Comparison of ENCODE assay signal across 19 cellular contexts in the genomic region with DNA sequence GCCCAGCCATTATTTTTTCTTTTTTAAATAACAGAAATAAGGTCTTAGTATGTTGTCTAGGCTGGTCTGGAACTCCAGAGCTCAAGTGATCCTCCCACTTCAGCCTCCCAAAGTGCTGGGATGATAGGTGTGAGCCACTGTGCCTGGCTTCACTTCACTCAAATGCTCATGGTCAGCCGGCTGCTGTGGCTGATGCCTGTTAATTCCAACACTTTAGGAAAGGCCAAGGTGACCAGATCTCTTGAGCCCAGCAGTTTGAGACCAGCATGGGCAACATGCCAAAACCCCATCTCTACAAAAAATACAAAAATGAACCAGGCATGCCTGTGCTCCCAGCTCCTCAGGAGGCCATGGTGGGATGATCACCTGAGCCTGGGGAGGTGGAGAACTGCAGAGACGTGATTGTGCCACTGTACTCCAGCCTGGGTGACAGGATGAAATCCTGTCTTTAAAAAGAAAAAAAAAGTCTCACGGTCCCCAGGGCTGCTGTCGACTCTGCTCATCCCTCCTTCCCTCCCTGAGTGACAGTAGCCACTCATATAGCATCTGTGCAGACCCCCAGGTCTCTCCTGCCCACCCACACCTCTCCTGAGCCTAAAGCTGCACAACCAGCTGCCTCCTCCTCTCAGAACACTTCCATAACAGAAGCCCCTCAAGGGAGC. TPM values are rescaled to one million over a fixed set of nuclear protein-coding genes. Genes with fewer than 3 reads are reported as not detected.
DNase-seq lines count a peak whose midpoint lies in the region; ATAC-seq and TF ChIP-seq lines count a peak whose summit lies in the region.
"Had no signal": no experiment of that assay in that cellular context is flagged by ENCODE, and none has a peak within 500 bp of the region (broad histone marks: within the 10 kb centered on the region; RNA-seq: fewer than 3 reads in every experiment).

No MANE protein-coding gene starts in this region.

- no peak overlapping the region for H3K27ac ChIP-seq in prostate gland
- H3K27ac ChIP-seq: cardiac muscle cell, sigmoid colon, upper lobe of right lung had no signal

- no peak for ATAC-seq in activated T-helper 17 cell treated with anti-CD3 and anti-CD28 coated beads, Interleukin-2, amount 50 U/mL, for 72 hours (replicated peaks)
- ATAC-seq: upper lobe of right lung had no signal

- H3K36me3 ChIP-seq in prostate gland, result no peaks in the 10 kb centered on the region

- H3K9me3 Mint-ChIP-seq in IgD-negative memory B cell (no peaks in the 10 kb centered on the region), nephron progenitor cell (no peaks in the 10 kb centered on the region)
- H3K9me3 Mint-ChIP-seq in activated T-helper 17 cell treated with anti-CD3 and anti-CD28 coated beads, Interleukin-2, amount 50 U/mL, for 72 hours, result no peaks in the 10 kb centered on the region
- H3K9me3 Mint-ChIP-seq: T-helper 1 cell treated with Interleukin-12 subunit alpha and Interleukin-12 subunit beta and Interleukin-4 antibody, amounts not matched to agents 30 μg/mL and 1 μg/mL, for 36 hours had no signal

- no peak for TF ChIP-seq POLR2A in prostate gland (IDR thresholded peaks at IDR 0.05)

- peak overlapping the region in 1 of 4 donors; percentile 76 for H3K4me3 Mint-ChIP-seq in IgD-negative memory B cell
- H3K4me3 Mint-ChIP-seq in activated T-helper 17 cell treated with anti-CD3 and anti-CD28 coated beads, Interleukin-2, amount 50 U/mL, for 72 hours, result peak overlapping the region; percentile 87
- H3K4me3 Mint-ChIP-seq in nephron progenitor cell, result no peak overlapping the region

- peak overlapping the region in 2 of 3 donors; percentile 31 to 89 for H3K27ac Mint-ChIP-seq in IgD-negative memory B cell
- H3K27ac Mint-ChIP-seq in activated T-helper 17 cell treated with anti-CD3 and anti-CD28 coated beads, Interleukin-2, amount 50 U/mL, for 72 hours, result peak overlapping the region; percentile 76
- peak overlapping the region; percentile 92 for H3K27ac Mint-ChIP-seq in nephron progenitor cell

- DNase-seq in NCI-H82 (lab: John Stamatoyannopoulos, UW) (peak; percentile 25), NCI-H82 treated with DMSO at 0.1 percent for 48 hours (lab: John Stamatoyannopoulos, UW; ENCODE audit: unreplicated experiment) (no peak), nephron progenitor cell (no peak), GM20000 (ENCODE audit: low spot score) (no peak), prostate gland (ENCODE audit: low spot score) (no peak)
- DNase-seq in central memory CD4-positive, alpha-beta T cell, result no peak
- DNase-seq: 8988T; activated CD4-positive, alpha-beta T cell treated with anti-CD3 and anti-CD28 coated beads, Interleukin-2, amount 50 U/mL, for 1 hour; activated gamma-delta T cell; Calu3; foreskin fibroblast; sigmoid colon; stimulated activated CD4-positive, alpha-beta T cell treated with anti-CD3 and anti-CD28 coated beads, Interleukin-2, amount 100 ng/mL, for 48 hours; upper lobe of right lung had no signal

- WGBS in prostate gland, result 70% methylated on average over 4 of the region's 4 CpGs

- no peaks in the 10 kb centered on the region for H3K9me3 ChIP-seq in prostate gland
- H3K9me3 ChIP-seq: HAP-1, sigmoid colon, upper lobe of right lung had no signal

- H3K4me1 Mint-ChIP-seq in IgD-negative memory B cell (peaks cover 16 to 29% (median 26%) of the 10 kb centered on the region in 3 donors), nephron progenitor cell (peaks cover 55% of the 10 kb centered on the region)
- peaks cover 18% of the 10 kb centered on the region for H3K4me1 Mint-ChIP-seq in activated T-helper 17 cell treated with anti-CD3 and anti-CD28 coated beads, Interleukin-2, amount 50 U/mL, for 72 hours

- TF ChIP-seq CTCF in nephron progenitor cell (IDR thresholded peaks at IDR 0.05) (no peak), GM20000 (IDR thresholded peaks at IDR 0.05; ENCODE audit: extremely low read depth, missing control alignments) (no peak), prostate gland (IDR thresholded peaks at IDR 0.05) (no peak)

- no peaks in the 10 kb centered on the region for H3K27me3 Mint-ChIP-seq in IgD-negative memory B cell
- no peaks in the 10 kb centered on the region for H3K27me3 Mint-ChIP-seq in activated T-helper 17 cell treated with anti-CD3 and anti-CD28 coated beads, Interleukin-2, amount 50 U/mL, for 72 hours
- no peaks in the 10 kb centered on the region for H3K27me3 Mint-ChIP-seq in nephron progenitor cell (ENCODE audit: low read depth, poor library complexity)

- H3K36me3 Mint-ChIP-seq in IgD-negative memory B cell (no peaks in the 10 kb centered on the region), nephron progenitor cell (ENCODE audit: low read depth) (peaks cover 14% of the 10 kb centered on the region)
- H3K36me3 Mint-ChIP-seq in activated T-helper 17 cell treated with anti-CD3 and anti-CD28 coated beads, Interleukin-2, amount 50 U/mL, for 72 hours (ENCODE audit: low read depth), result peaks cover 67% of the 10 kb centered on the region

- peaks cover 19% of the 10 kb centered on the region for H3K4me1 ChIP-seq in prostate gland (replicated peaks)

- H3K27me3 ChIP-seq in prostate gland (replicated peaks; ENCODE audit: insufficient read depth), result no peaks in the 10 kb centered on the region
- H3K27me3 ChIP-seq: cardiac muscle cell, sigmoid colon, upper lobe of right lung had no signal

- intact Hi-C loops in prostate gland (cut with DNase I), result no loop called here

- no peak overlapping the region for H3K4me3 ChIP-seq in prostate gland
- H3K4me3 ChIP-seq: cardiac muscle cell, HAP-1, sigmoid colon, upper lobe of right lung had no signal

RNA-seq across cellular contexts. Expression of a gene that starts 3.6 kb away (rescaled TPM):
- 94.2 TPM for polyA plus RNA-seq in IgD-negative memory B cell
- total RNA-seq in activated T-helper 17 cell treated with anti-CD3 and anti-CD28 coated beads, Interleukin-2, amount 50 U/mL, for 72 hours, result 10 to 100 TPM; 28.9 to 56.6 TPM
- 10 to 100 TPM; 44.9 to 74.1 TPM for total RNA-seq in prostate gland

RNA-seq across cellular contexts. Expression of a gene that starts 6.4 kb away (rescaled TPM):
- polyA plus RNA-seq in IgD-negative memory B cell, result 0.11 TPM
- under 1 TPM; 0.29 to 0.37 TPM for total RNA-seq in activated T-helper 17 cell treated with anti-CD3 and anti-CD28 coated beads, Interleukin-2, amount 50 U/mL, for 72 hours
- 1 to 10 TPM in 1 of 2 donors, under 1 TPM in 1; 0.27 to 3.1 TPM for total RNA-seq in prostate gland
- total RNA-seq: Calu3 had no signal

RNA-seq across cellular contexts. Expression of a gene that starts 15.9 kb away (rescaled TPM):
- 61.5 TPM for polyA plus RNA-seq in IgD-negative memory B cell
- 10 to 100 TPM; 15.3 to 48.5 TPM for total RNA-seq in activated T-helper 17 cell treated with anti-CD3 and anti-CD28 coated beads, Interleukin-2, amount 50 U/mL, for 72 hours
- total RNA-seq in prostate gland, result 10 to 100 TPM; 30.5 to 87.2 TPM

RNA-seq across cellular contexts. Expression of a gene that starts 39.6 kb away (rescaled TPM):
- polyA plus RNA-seq in IgD-negative memory B cell, result 30.4 TPM
- 10 to 100 TPM; 37.0 to 50.0 TPM for total RNA-seq in activated T-helper 17 cell treated with anti-CD3 and anti-CD28 coated beads, Interleukin-2, amount 50 U/mL, for 72 hours
- 10 to 100 TPM; 45.4 to 63.2 TPM for total RNA-seq in prostate gland

RNA-seq across cellular contexts. Expression of a gene that starts 58.7 kb away (rescaled TPM):
- polyA plus RNA-seq in IgD-negative memory B cell, result 106 TPM
- 10 to 100 TPM; 36.6 to 78.9 TPM for total RNA-seq in activated T-helper 17 cell treated with anti-CD3 and anti-CD28 coated beads, Interleukin-2, amount 50 U/mL, for 72 hours
- total RNA-seq in prostate gland, result 10 to 100 TPM; 61.7 to 78.1 TPM
